3 cellular contexts compared by ENCODE assay signal in genomic region chr20:35661908-35662307, GRCh38.
TF ChIP-seq lines count a peak whose summit lies in the region.

No MANE protein-coding gene starts in this region.

TF ChIP-seq in GM23338, 12 proteins besides CTCF, POLR2A, EP300 and RAD21:
- TF ChIP-seq EZH2phosphoT487 (IDR thresholded peaks at IDR 0.05; ENCODE audit: unreplicated experiment) (no peak), CREB1 (CRISPR knock-in tag; IDR thresholded peaks at IDR 0.05; ENCODE audit: low read depth) (no peak)

TF ChIP-seq in endothelial cell of umbilical vein, 7 proteins besides CTCF, POLR2A, EP300 and RAD21:
- TF ChIP-seq JUN (IDR thresholded peaks at IDR 0.05; ENCODE audit: borderline replicate concordance, insufficient read depth, insufficient read length, low read depth) (no peak), GATA2 (IDR thresholded peaks at IDR 0.05; ENCODE audit: insufficient read depth, insufficient read length, low read depth, low read length) (no peak), MAX (IDR thresholded peaks at IDR 0.05; ENCODE audit: insufficient read depth, insufficient read length) (no peak), MYC (IDR thresholded peaks at IDR 0.05; ENCODE audit: low read depth, low read length) (no peak)

TF ChIP-seq in GM12891, 5 proteins besides CTCF, POLR2A, EP300 and RAD21:
- TF ChIP-seq TAF1 (IDR thresholded peaks at IDR 0.05; ENCODE audit: low read depth, low read length) (no peak), PAX5 (IDR thresholded peaks at IDR 0.05; ENCODE audit: insufficient read depth, low read length, severe bottlenecking) (no peak), SPI1 (IDR thresholded peaks at IDR 0.05; ENCODE audit: low read depth, low read length) (no peak), POU2F2 (IDR thresholded peaks at IDR 0.05; ENCODE audit: low read depth, low read length) (no peak), POLR2AphosphoS5 (IDR thresholded peaks at IDR 0.05; ENCODE audit: low read depth, low read length) (no peak)
